In genomic region chrX:149937881-149938426, GRCh38 we compare ENCODE assay signal across 8 cellular contexts. TPM values are rescaled to one million over a fixed set of nuclear protein-coding genes. Genes with fewer than 3 reads are reported as not detected.
A peak's percentile ranks its signal among the peaks of the same experiment; 100 is the strongest.
DNase-seq lines count a peak whose midpoint lies in the region; ATAC-seq and TF ChIP-seq lines count a peak whose summit lies in the region.

No MANE protein-coding gene starts in this region.

- no peaks in the 10 kb centered on the region for H3K27me3 ChIP-seq in CD4-positive, alpha-beta memory T cell (ENCODE audit: insufficient read depth, low read length)

- peak overlapping the region; percentile 80 to 97 (median 93) for H3K4me3 Mint-ChIP-seq in CD4-positive, alpha-beta memory T cell
- H3K4me3 Mint-ChIP-seq in activated B cell treated with CpG ODN at 0.5 μM for 24 hours (peak overlapping the region; percentile 85), neural crest cell (peak overlapping the region; percentile 90)

- H3K4me1 Mint-ChIP-seq in CD4-positive, alpha-beta memory T cell, result peaks cover 3 to 16% (median 8%) of the 10 kb centered on the region in 4 donors
- H3K4me1 Mint-ChIP-seq in activated B cell treated with CpG ODN at 0.5 μM for 24 hours (peaks cover 10% of the 10 kb centered on the region), neural crest cell (no peaks in the 10 kb centered on the region)

- H3K36me3 Mint-ChIP-seq in CD4-positive, alpha-beta memory T cell, result peaks cover 0 to 8% of the 10 kb centered on the region in 2 donors
- H3K36me3 Mint-ChIP-seq in activated B cell treated with CpG ODN at 0.5 μM for 24 hours (ENCODE audit: low read depth), result peaks cover 12% of the 10 kb centered on the region
- H3K36me3 Mint-ChIP-seq in neural crest cell (ENCODE audit: low read depth), result peaks cover 3% of the 10 kb centered on the region

- no peaks in the 10 kb centered on the region for H3K27me3 Mint-ChIP-seq in CD4-positive, alpha-beta memory T cell
- no peaks in the 10 kb centered on the region for H3K27me3 Mint-ChIP-seq in activated B cell treated with CpG ODN at 0.5 μM for 24 hours
- H3K27me3 Mint-ChIP-seq in neural crest cell (ENCODE audit: low read depth), result no peaks in the 10 kb centered on the region

- H3K9me3 Mint-ChIP-seq in CD4-positive, alpha-beta memory T cell, result peaks cover 0 to 2% (median 0%) of the 10 kb centered on the region in 8 donors
- no peaks in the 10 kb centered on the region for H3K9me3 Mint-ChIP-seq in activated B cell treated with CpG ODN at 0.5 μM for 24 hours
- H3K9me3 Mint-ChIP-seq in neural crest cell, result no peaks in the 10 kb centered on the region

- peak overlapping the region; percentile 93 to 100 (median 99) for H3K27ac Mint-ChIP-seq in CD4-positive, alpha-beta memory T cell
- H3K27ac Mint-ChIP-seq in activated B cell treated with CpG ODN at 0.5 μM for 24 hours (peak overlapping the region; percentile 93), neural crest cell (ENCODE audit: unreplicated experiment) (peak overlapping the region; percentile 96)

- peak in 2 of 5 donors; percentile 8 to 65 for DNase-seq in CD4-positive, alpha-beta memory T cell
- DNase-seq in activated B cell treated with CpG ODN at 0.5 μM for 24 hours, result no peak
- no peak for DNase-seq in epithelial cell of proximal tubule (ENCODE audit: low read depth)
- no peak for DNase-seq in neural crest cell (ENCODE audit: low read depth, low spot score)
- DNase-seq in NK-92 (lab: John Stamatoyannopoulos, UW; ENCODE audit: unreplicated experiment), result no peak
- DNase-seq in cerebellum (ENCODE audit: low spot score), result no peak
- no peak for DNase-seq in NCI-H1105 treated with DMSO at 0.1 percent for 48 hours (lab: John Stamatoyannopoulos, UW)

- H3K4me1 ChIP-seq in CD4-positive, alpha-beta memory T cell (ENCODE audit: insufficient read depth, low read length), result peaks cover 11% of the 10 kb centered on the region

- intact Hi-C loops in CD4-positive, alpha-beta memory T cell (cut with micrococcal nuclease), result no loop called here
- intact Hi-C loops in activated B cell treated with CpG ODN at 0.5 μM for 24 hours (cut with micrococcal nuclease), result loop anchor here (5.0 kb wide), 3 partner anchors 306 to 1459 kb away; partner anchors contain the start of genes MAMLD1, TMEM185A and VMA21

- H3K27ac ChIP-seq in CD4-positive, alpha-beta memory T cell (ENCODE audit: low read depth, low read length), result peak overlapping the region; percentile 90

- CTCF ChIA-PET in CD4-positive, alpha-beta memory T cell (lab: Charles Lee; ENCODE audit: partially characterized antibody), result interaction anchor here (0.9 to 4.1 kb wide), 2 partner anchors 398 to 545 kb away, joined by 3 to 30 read pairs; partner anchors contain the start of gene EOLA1
- CTCF ChIA-PET in activated B cell treated with CpG ODN at 0.5 μM for 24 hours (lab: Charles Lee), result interaction anchor here (0.9 kb wide), 1 partner anchor 398 kb away, joined by 4 read pairs; no protein-coding TSS in a partner anchor

- TF ChIP-seq CTCF in activated B cell treated with CpG ODN at 0.5 μM for 24 hours (IDR thresholded peaks at IDR 0.05) (no peak), epithelial cell of proximal tubule (conservative IDR thresholded peaks at IDR 0.05; ENCODE audit: low read depth, low read length) (no peak), neural crest cell (conservative IDR thresholded peaks at IDR 0.05) (no peak)

- ATAC-seq in HG02588 (IDR thresholded peaks at IDR 0.05; ENCODE audit: unreplicated experiment) (peak; percentile 1), activated B cell treated with CpG ODN at 0.5 μM for 24 hours (ENCODE audit: low read depth) (no peak)

- peak overlapping the region; percentile 22 to 66 for H3K4me3 ChIP-seq in CD4-positive, alpha-beta memory T cell (ENCODE audit: low read length in 2 of 2)
- H3K4me3 ChIP-seq in epithelial cell of proximal tubule (ENCODE audit: low read depth, low read length), result peak overlapping the region; percentile 84

- POLR2A ChIA-PET in CD4-positive, alpha-beta memory T cell (lab: Charles Lee; ENCODE audit: partially characterized antibody), result interaction anchor here (0.6 to 3.9 kb wide), 10 partner anchors 28 to 840 kb away, joined by 3 to 83 read pairs (median 4); partner anchors contain the start of genes EOLA1, IDS and MTM1
- POLR2A ChIA-PET in activated B cell treated with CpG ODN at 0.5 μM for 24 hours (lab: Charles Lee), result interaction anchor here (0.6 to 3.2 kb wide), 9 partner anchors 397 to 1458 kb away, joined by 3 to 68 read pairs (median 6); partner anchors contain the start of genes EOLA1, IDS and MTMR1

- H3K36me3 ChIP-seq in CD4-positive, alpha-beta memory T cell (ENCODE audit: insufficient read depth, low read length), result no peaks in the 10 kb centered on the region

- no peaks in the 10 kb centered on the region for H3K9me3 ChIP-seq in CD4-positive, alpha-beta memory T cell (ENCODE audit: control insufficient read depth in 1 of 2, low read length in 2 of 2)

RNA-seq across cellular contexts. Expression of gene EOLA2, which starts 0.3 kb away (rescaled TPM):
- 10 to 100 TPM; 38.1 to 41.1 TPM for total RNA-seq in CD4-positive, alpha-beta memory T cell
- 10 to 100 TPM; 22.3 to 38.8 TPM for polyA plus RNA-seq in CD4-positive, alpha-beta memory T cell
- total RNA-seq in activated B cell treated with CpG ODN at 0.5 μM for 24 hours (37.5 and 38.4 TPM in 2 replicates), epithelial cell of proximal tubule (18.7 and 24.4 TPM in 2 replicates), neural crest cell (33.8 and 36.2 TPM in 2 replicates), cerebellum (12.9 TPM)

RNA-seq across cellular contexts. Expression of gene HSFX4, which starts 8.6 kb away (rescaled TPM):
- total RNA-seq in CD4-positive, alpha-beta memory T cell, result not detected
- not detected for polyA plus RNA-seq in CD4-positive, alpha-beta memory T cell
- total RNA-seq in activated B cell treated with CpG ODN at 0.5 μM for 24 hours, result not detected in 2 replicates
- total RNA-seq in epithelial cell of proximal tubule, result not detected in 2 replicates
- total RNA-seq in neural crest cell, result not detected in 2 replicates
- not detected for total RNA-seq in cerebellum

RNA-seq across cellular contexts. Expression of gene MAGEA8, which starts 57.0 kb away (rescaled TPM):
- total RNA-seq in CD4-positive, alpha-beta memory T cell, result not detected
- polyA plus RNA-seq in CD4-positive, alpha-beta memory T cell, result not detected
- not detected in 2 replicates for total RNA-seq in activated B cell treated with CpG ODN at 0.5 μM for 24 hours
- not detected in 2 replicates for total RNA-seq in epithelial cell of proximal tubule
- not detected in 2 replicates for total RNA-seq in neural crest cell
- not detected for total RNA-seq in cerebellum
